ENCODE assay signal across 21 cellular contexts in the genomic region with DNA sequence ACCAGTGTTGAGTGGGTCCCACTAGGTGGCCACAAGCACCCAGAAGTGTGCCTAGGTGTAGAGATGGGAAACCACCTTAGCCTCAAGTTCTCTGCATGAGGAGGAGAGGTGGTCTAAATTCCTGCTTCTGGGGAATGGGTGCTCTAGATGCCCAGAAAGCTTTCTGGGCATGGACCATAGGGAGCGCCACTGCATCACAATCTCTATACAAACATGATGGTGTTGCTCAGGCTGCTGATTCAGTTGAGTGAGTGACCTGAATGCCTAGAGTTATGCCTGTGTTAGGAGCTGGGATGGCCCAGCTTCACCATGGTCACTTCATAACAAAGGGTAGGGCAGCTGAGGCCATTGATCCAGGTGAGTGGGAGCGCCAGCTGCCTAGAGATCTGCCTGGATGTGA.
A peak's percentile ranks its signal among the peaks of the same experiment; 100 is the strongest.
DNase-seq lines count a peak whose midpoint lies in the region; FAIRE-seq and TF ChIP-seq lines count a peak whose summit lies in the region.
"Had no signal": no experiment of that assay in that cellular context is flagged by ENCODE, and none has a peak within 500 bp of the region (broad histone marks: within the 10 kb centered on the region; RNA-seq: fewer than 3 reads in every experiment).

No MANE protein-coding gene starts in this region.

- DNase-seq in BE2C (no peak), HuH-7 (ENCODE audit: low spot score) (peak; percentile 0), H1 (ENCODE audit: low read depth in 1 of 2, low spot score in 2 of 2) (no peak), iPS-NIHi7 (ENCODE audit: extremely low spot score) (peak; percentile 12), H4 (ENCODE audit: low spot score) (no peak), coronary artery (ENCODE audit: low spot score) (no peak), GM19238 (ENCODE audit: insufficient read length, low spot score) (no peak)
- no peak for DNase-seq in stimulated activated CD4-positive, alpha-beta T cell treated with anti-CD3 and anti-CD28 coated beads, Interleukin-15, amount 100 ng/mL, for 24 hours
- DNase-seq: AML-193; CD4-positive, alpha-beta memory T cell; DMS153; DMS79; GDM1; GM23248; HCEC 1CT; KBM-7 had no signal

- no peaks in the 10 kb centered on the region for H3K79me1 ChIP-seq in H1 (ENCODE audit: low read depth, low read length)

- H2AFZ ChIP-seq in H1 (ENCODE audit: low read length) = peak overlapping the region; percentile 60; the same call in 1 of the 2 replicates
- H2AFZ ChIP-seq: GM23248 had no signal

- TF ChIP-seq POLR2A in H1 (IDR thresholded peaks at IDR 0.05; ENCODE audit: control extremely low read depth in 1 of 2, low read depth in 2 of 2, low read length in 2 of 2) = no peak

- TF ChIP-seq CTCF in BE2C (IDR thresholded peaks at IDR 0.05; ENCODE audit: low read depth, low read length) = peak; percentile 27; the same call in 1 of the 2 replicates
- TF ChIP-seq CTCF in H1 (IDR thresholded peaks at IDR 0.05; ENCODE audit: control extremely low read depth in 1 of 3, insufficient read depth in 1 of 3, low read depth in 1 of 3, low read length in 3 of 3) = peak in 1 of 3 experiments; percentile 27; a peak in 1 of 4 replicates
- no peak for TF ChIP-seq CTCF in coronary artery (IDR thresholded peaks at IDR 0.05)

- H3K9ac ChIP-seq in H1 (replicated peaks in 1 of 4; ENCODE audit: extremely low read depth in 1 of 4, low read depth in 3 of 4, low read length in 3 of 4) = no peak overlapping the region
- H3K9ac ChIP-seq: BLaER1, GM23248 had no signal

- no peak overlapping the region for H3K4me2 ChIP-seq in H1 (ENCODE audit: insufficient read depth in 1 of 2, low read depth in 2 of 2, low read length in 2 of 2)
- H3K4me2 ChIP-seq: A549, BLaER1 had no signal

- H2BK15ac ChIP-seq in H1 (ENCODE audit: low read length) = no peak overlapping the region

- H3K23ac ChIP-seq in H1 (ENCODE audit: insufficient read length) = no peak overlapping the region

- H3K4me1 ChIP-seq in BE2C (no peaks in the 10 kb centered on the region), H1 (replicated peaks in 1 of 4; ENCODE audit: control insufficient read depth in 3 of 4, insufficient read depth in 4 of 4, low read length in 3 of 4) (no peaks in the 10 kb centered on the region)
- H3K4me1 ChIP-seq: A549, BLaER1 had no signal

- POLR2A ChIA-PET in H1 (lab: Charles Lee; ENCODE audit: partially characterized antibody) = no interaction called here

- H3K79me2 ChIP-seq in H1 (ENCODE audit: control insufficient read depth in 1 of 2, insufficient read depth in 2 of 2, low read length in 2 of 2) = no peaks in the 10 kb centered on the region

- H3K23me2 ChIP-seq in H1 (ENCODE audit: low read depth, low read length) = no peaks in the 10 kb centered on the region

- no peak overlapping the region for H4K8ac ChIP-seq in H1 (ENCODE audit: extremely low read depth, insufficient read depth, low read length)

- H3K4me3 ChIP-seq in BE2C (ENCODE audit: low read depth, low read length) (no peak overlapping the region), H1 (ENCODE audit: extremely low read depth in 1 of 4, insufficient read depth in 2 of 4, low read depth in 3 of 4, low read length in 4 of 4) (no peak overlapping the region), coronary artery (no peak overlapping the region)
- H3K4me3 ChIP-seq: A549, BLaER1, GM23248 had no signal

- no peak overlapping the region for H4K91ac ChIP-seq in H1 (replicated peaks; ENCODE audit: insufficient read length, low read length)

- no peak overlapping the region for H3K4ac ChIP-seq in H1 (replicated peaks; ENCODE audit: insufficient read length, low read depth, low read length)

- no peak overlapping the region for H2BK120ac ChIP-seq in H1 (replicated peaks; ENCODE audit: low read depth, low read length)

- no peak overlapping the region for H2AK5ac ChIP-seq in H1 (ENCODE audit: low read depth, low read length)

- no peak overlapping the region for H3K56ac ChIP-seq in H1 (replicated peaks; ENCODE audit: insufficient read length, low read depth, low read length)

- no peaks in the 10 kb centered on the region for H4K20me1 ChIP-seq in H1 (replicated peaks in 1 of 2; ENCODE audit: control insufficient read depth in 1 of 2, insufficient read depth in 2 of 2, low read length in 2 of 2)
- H4K20me1 ChIP-seq: BLaER1 had no signal

- H2BK12ac ChIP-seq in H1 (ENCODE audit: low read depth, low read length) = no peak overlapping the region

- no peak overlapping the region for H3K18ac ChIP-seq in H1 (ENCODE audit: extremely low read depth, low read length)

- H3K9me3 ChIP-seq in BE2C = no peaks in the 10 kb centered on the region
- H3K9me3 ChIP-seq in H1 (ENCODE audit: insufficient read depth in 2 of 2, low read depth in 1 of 2, low read length in 1 of 2) = no peaks in the 10 kb centered on the region; a peak in 1 of 4 replicates
- H3K9me3 ChIP-seq: A549, BLaER1 had no signal

- no peak overlapping the region for H3K14ac ChIP-seq in H1 (ENCODE audit: insufficient read length)

- no peak for TF ChIP-seq EP300 in H1 (IDR thresholded peaks at IDR 0.05; ENCODE audit: borderline replicate concordance in 1 of 2, low read depth in 2 of 2, low read length in 2 of 2)

- CTCF ChIA-PET in H1 (lab: Charles Lee; ENCODE audit: partially characterized antibody) = interaction anchor here (0.8 to 1.7 kb wide), 4 partner anchors 16 to 409 kb away, joined by 3 to 4 read pairs (median 4); no protein-coding TSS in a partner anchor

- no peak overlapping the region for H4K5ac ChIP-seq in H1 (ENCODE audit: insufficient read length, low read depth, low read length)

- H3K27me3 ChIP-seq in BE2C = no peaks in the 10 kb centered on the region
- no peaks in the 10 kb centered on the region for H3K27me3 ChIP-seq in H1 (replicated peaks in 1 of 4; ENCODE audit: control insufficient read depth in 3 of 4, extremely low read depth in 1 of 4, insufficient read depth in 3 of 4, low read length in 3 of 4)
- H3K27me3 ChIP-seq: BLaER1 had no signal

- H2BK5ac ChIP-seq in H1 (ENCODE audit: low read depth, low read length) = no peak overlapping the region

- no peaks in the 10 kb centered on the region for H3K36me3 ChIP-seq in BE2C
- no peaks in the 10 kb centered on the region for H3K36me3 ChIP-seq in H1 (ENCODE audit: control insufficient read depth in 2 of 4, insufficient read depth in 4 of 4, low read length in 3 of 4)
- H3K36me3 ChIP-seq: BLaER1 had no signal

- no peak for FAIRE-seq in H1 (lab: Jason Lieb, UNC)
- FAIRE-seq: A549, GM19239 had no signal

- TF ChIP-seq RAD21 in H1 (IDR thresholded peaks at IDR 0.05 in 1 of 2, conservative IDR thresholded peaks at IDR 0.05 in 1 of 2; ENCODE audit: low read depth in 2 of 2, low read length in 2 of 2) = peak; percentile 24 to 51; a peak in 3 of 4 replicates

- 96% methylated on average over 2 of the region's 2 CpGs; no CpG with 5 or more reads in 1 of the 2 experiments for WGBS in H1 (ENCODE audit: extremely low coverage in 1 of 2, insufficient coverage in 1 of 2, insufficient read length in 1 of 2, insufficient replicate concordance in 2 of 2, low coverage in 1 of 2, low lambda C conversion rate in 2 of 2, missing lambda C conversion rate in 1 of 2), 2 experiments

- H2BK20ac ChIP-seq in H1 (ENCODE audit: low read length) = no peak overlapping the region

- no peak overlapping the region for H3K27ac ChIP-seq in H1 (ENCODE audit: low read depth, low read length)
- no peak overlapping the region for H3K27ac ChIP-seq in coronary artery
- H3K27ac ChIP-seq: 22Rv1, A549, BLaER1, GM23248, HL-60 had no signal

TF ChIP-seq in H1, 55 proteins besides CTCF, POLR2A, EP300 and RAD21:
- TF ChIP-seq HDAC6 (IDR thresholded peaks at IDR 0.05; ENCODE audit: low read depth, low read length) = no peak
- TF ChIP-seq KDM1A (IDR thresholded peaks at IDR 0.05; ENCODE audit: borderline replicate concordance, low read length) = no peak
- no peak for TF ChIP-seq PHF8 (conservative IDR thresholded peaks at IDR 0.05; ENCODE audit: low read depth, low read length)
- TF ChIP-seq SP2 (IDR thresholded peaks at IDR 0.05; ENCODE audit: low read length) = no peak

Comparison
In these comparisons a context has a peak if more than half of its experiments do, and no peak if none do; other contexts are left out.
1. DNase-seq: peak in HuH-7 (single experiment) and iPS-NIHi7 (single experiment); none in BE2C (single experiment), H1 (0 of 2), H4 (single experiment), stimulated activated CD4-positive, alpha-beta T cell treated with anti-CD3 and anti-CD28 coated beads, Interleukin-15, amount 100 ng/mL, for 24 hours (single experiment), coronary artery (single experiment) and GM19238 (single experiment).